Comparison of ENCODE assay signal across 24 cellular contexts in genomic region chr3:61736506-61736905, GRCh38.
"Had no signal": no experiment of that assay in that cellular context is flagged by ENCODE, and none has a peak within 500 bp of the region (broad histone marks: within the 10 kb centered on the region; RNA-seq: fewer than 3 reads in every experiment).

No MANE protein-coding gene starts in this region.

- DNase-seq: activated CD4-positive, alpha-beta T cell treated with anti-CD3 and anti-CD28 coated beads, Interleukin-2, amount 10 ng/mL, durations not matched to agents 7 days and 5 days; activated CD8-positive, alpha-beta T cell treated with anti-CD3 and anti-CD28 coated beads, Interleukin-2, amount 10 ng/mL, durations not matched to agents 7 days and 5 days; activated gamma-delta T cell; anterior cingulate cortex; brain microvascular endothelial cell; effector memory CD8-positive, alpha-beta T cell; head of caudate nucleus; left colon; mesenchymal stem cell; nephron progenitor cell; pancreas; sigmoid colon; stimulated activated CD4-positive, alpha-beta T cell treated with anti-CD3 and anti-CD28 coated beads, Interleukin-2, amount 100 ng/mL, for 48 hours; stimulated activated CD8-positive, alpha-beta memory T cell treated with anti-CD3 and anti-CD28 coated beads, Interleukin-4, amount 100 ng/mL, for 48 hours; stimulated activated naive B cell treated with anti-CD40 and anti-IgM and Interleukin-4, amounts not matched to agents 10 μg/mL and 1 μg/mL and 100 μg/mL, for 72 hours; transverse colon had no signal

- ATAC-seq: activated CD4-positive, CD25-positive, alpha-beta regulatory T cell treated with anti-CD3 and anti-CD28 coated beads, Interleukin-2, amount 50 U/mL, for 24 hours; activated CD8-positive, alpha-beta T cell treated with anti-CD3 and anti-CD28 coated beads, Interleukin-2, amount 10 ng/mL, durations not matched to agents 7 days and 5 days; effector memory CD8-positive, alpha-beta T cell; gastroesophageal sphincter; left colon; pancreas; stimulated activated naive B cell treated with anti-CD40 and anti-IgM and Interleukin-4, amounts not matched to agents 10 μg/mL and 1 μg/mL and 100 μg/mL, for 72 hours had no signal

- H3K27ac ChIP-seq: brain microvascular endothelial cell, esophagus muscularis mucosa, gastroesophageal sphincter, pancreas, sigmoid colon, transverse colon, VCaP had no signal

- H3K9me3 ChIP-seq: esophagus muscularis mucosa, gastroesophageal sphincter, pancreas, sigmoid colon, transverse colon had no signal

- H3K27me3 ChIP-seq: brain microvascular endothelial cell, esophagus muscularis mucosa, gastroesophageal sphincter, pancreas, sigmoid colon, transverse colon had no signal

- H3K36me3 ChIP-seq: brain microvascular endothelial cell, esophagus muscularis mucosa, gastroesophageal sphincter, pancreas, sigmoid colon, transverse colon had no signal

- FAIRE-seq: colon, endothelial cell of umbilical vein, islet of Langerhans, pancreas, urothelium cell line had no signal

- H3K4me3 ChIP-seq: esophagus muscularis mucosa, gastroesophageal sphincter, pancreas, sigmoid colon, transverse colon had no signal
